Comparison of ENCODE assay signal across 10 cellular contexts in the genomic region with DNA sequence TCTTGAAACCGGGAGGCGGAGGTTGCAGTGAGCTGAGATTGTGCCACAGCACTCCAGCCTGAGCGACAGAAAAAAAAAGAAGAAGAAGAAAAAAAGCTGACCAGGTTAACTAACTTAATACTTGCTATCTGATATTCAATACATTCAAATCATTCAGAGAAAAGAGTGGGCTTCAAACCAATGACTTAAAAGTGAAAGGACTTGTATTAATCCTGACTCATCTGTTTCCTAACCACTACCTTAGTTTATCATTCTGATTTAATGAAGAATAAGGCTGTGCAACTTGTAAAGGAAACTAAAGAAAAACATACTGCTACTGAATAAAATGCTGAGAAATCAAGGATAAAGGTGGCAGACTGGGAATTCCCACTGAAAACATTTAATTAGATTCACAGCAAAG.
DNase-seq lines count a peak whose midpoint lies in the region; ATAC-seq, FAIRE-seq and TF ChIP-seq lines count a peak whose summit lies in the region.
"Had no signal": no experiment of that assay in that cellular context is flagged by ENCODE, and none has a peak within 500 bp of the region (broad histone marks: within the 10 kb centered on the region; RNA-seq: fewer than 3 reads in every experiment).

No MANE protein-coding gene starts in this region.

- H3K27me3 ChIP-seq in thyroid gland (no peaks in the 10 kb centered on the region), small intestine (ENCODE audit: control insufficient read depth in 2 of 2, insufficient read depth in 2 of 2, low read length in 2 of 2) (no peaks in the 10 kb centered on the region)
- H3K27me3 ChIP-seq: breast epithelium had no signal

- H3K36me3 Mint-ChIP-seq in activated T-cell treated with anti-CD3 and anti-CD28 coated beads, Interleukin-2, amount 50 U/mL, for 72 hours (ENCODE audit: insufficient read depth in 2 of 2): peaks cover 6 to 15% of the 10 kb centered on the region in 2 donors
- H3K36me3 Mint-ChIP-seq in chondrocyte (ENCODE audit: low read depth): peaks cover 11% of the 10 kb centered on the region

- TF ChIP-seq CTCF in chondrocyte (IDR thresholded peaks at IDR 0.05): no peak
- no peak for TF ChIP-seq CTCF in thyroid gland (IDR thresholded peaks at IDR 0.05)

- H3K4me3 ChIP-seq in thyroid gland (replicated peaks in 1 of 3) (no peak overlapping the region), small intestine (ENCODE audit: low read depth in 1 of 2, low read length in 2 of 2) (no peak overlapping the region)
- H3K4me3 ChIP-seq: breast epithelium had no signal

- no peak for DNase-seq in activated T-cell treated with anti-CD3 and anti-CD28 coated beads, Interleukin-2, amount 50 U/mL, for 72 hours
- DNase-seq in activated T-cell treated with anti-CD3 and anti-CD28 coated beads for 4 hours: no peak
- DNase-seq in chondrocyte (ENCODE audit: low spot score): no peak
- no peak for DNase-seq in thyroid gland
- DNase-seq in small intestine: no peak
- DNase-seq in nucleus accumbens (lab: John Stamatoyannopoulos, UW): no peak
- no peak for DNase-seq in NCI-H146 (lab: John Stamatoyannopoulos, UW)
- DNase-seq: WERI-Rb-1 had no signal

- H3K9me3 Mint-ChIP-seq in activated T-cell treated with anti-CD3 and anti-CD28 coated beads, Interleukin-2, amount 50 U/mL, for 72 hours: no peaks in the 10 kb centered on the region
- H3K9me3 Mint-ChIP-seq in chondrocyte (ENCODE audit: low read depth): no peaks in the 10 kb centered on the region

- H3K4me3 Mint-ChIP-seq in activated T-cell treated with anti-CD3 and anti-CD28 coated beads, Interleukin-2, amount 50 U/mL, for 72 hours: peak overlapping the region; percentile 61 to 69
- H3K4me3 Mint-ChIP-seq in chondrocyte (ENCODE audit: unreplicated experiment): no peak overlapping the region

- no peak for TF ChIP-seq POLR2A in thyroid gland (IDR thresholded peaks at IDR 0.05)

- ATAC-seq in activated T-cell treated with anti-CD3 and anti-CD28 coated beads, Interleukin-2, amount 50 U/mL, for 72 hours (replicated peaks in 1 of 2): peak; percentile 31 to 41
- peak; percentile 48 for ATAC-seq in HG03565 (IDR thresholded peaks at IDR 0.05; ENCODE audit: unreplicated experiment)

- peak overlapping the region; percentile 38 for H3K27ac Mint-ChIP-seq in activated T-cell treated with anti-CD3 and anti-CD28 coated beads, Interleukin-2, amount 50 U/mL, for 72 hours
- peak overlapping the region; percentile 74 for H3K27ac Mint-ChIP-seq in chondrocyte (ENCODE audit: unreplicated experiment)

- H3K36me3 ChIP-seq in thyroid gland (no peaks in the 10 kb centered on the region), small intestine (ENCODE audit: control insufficient read depth in 2 of 2, insufficient read depth in 2 of 2, low read length in 2 of 2) (no peaks in the 10 kb centered on the region)
- H3K36me3 ChIP-seq: breast epithelium had no signal

- intact Hi-C loops in thyroid gland (cut with DNase I): no loop called here

- FAIRE-seq in small intestine (lab: Jason Lieb, UNC): no peak

- peak overlapping the region in 2 of 3 donors; percentile 3 to 96 for H3K27ac ChIP-seq in thyroid gland
- H3K27ac ChIP-seq in small intestine (ENCODE audit: low read depth in 1 of 2, low read length in 1 of 2): no peak overlapping the region
- H3K27ac ChIP-seq: WERI-Rb-1 had no signal

- H3K4me1 Mint-ChIP-seq in activated T-cell treated with anti-CD3 and anti-CD28 coated beads, Interleukin-2, amount 50 U/mL, for 72 hours (ENCODE audit: low read depth): peaks cover 78% of the 10 kb centered on the region
- H3K4me1 Mint-ChIP-seq in chondrocyte (ENCODE audit: low read depth): peaks cover 64% of the 10 kb centered on the region

- WGBS in thyroid gland, 2 donors: 90% methylated on average over 3 of the region's 3 CpGs
- 83 to 87% (median 85%) methylated on average over 3 of the region's 3 CpGs for WGBS in small intestine, 3 donors

- H3K4me1 ChIP-seq in thyroid gland: peaks cover 60 to 69% of the 10 kb centered on the region in 2 donors
- H3K4me1 ChIP-seq in small intestine (ENCODE audit: control insufficient read depth in 2 of 2, insufficient read depth in 1 of 2, low read depth in 1 of 2, low read length in 1 of 2): peaks cover 8 to 18% of the 10 kb centered on the region in 2 donors

- H3K9me3 ChIP-seq in thyroid gland: no peaks in the 10 kb centered on the region
- H3K9me3 ChIP-seq in small intestine (ENCODE audit: control insufficient read depth, low read depth): no peaks in the 10 kb centered on the region
- H3K9me3 ChIP-seq: breast epithelium had no signal

- H3K27me3 Mint-ChIP-seq in activated T-cell treated with anti-CD3 and anti-CD28 coated beads, Interleukin-2, amount 50 U/mL, for 72 hours (ENCODE audit: low read depth): no peaks in the 10 kb centered on the region
- H3K27me3 Mint-ChIP-seq in chondrocyte (ENCODE audit: low read depth): no peaks in the 10 kb centered on the region

Comparison
In these comparisons a context has a peak if more than half of its experiments do, and no peak if none do; other contexts are left out.
1. H3K27ac ChIP-seq: peak in thyroid gland (2 of 3); none in small intestine (0 of 2).